Comparison of ENCODE assay signal across 6 cellular contexts in genomic region chr16:31177136-31177535, GRCh38. TPM values are rescaled to one million over a fixed set of nuclear protein-coding genes. Genes with fewer than 3 reads are reported as not detected.
DNase-seq lines count a peak whose midpoint lies in the region; ATAC-seq and TF ChIP-seq lines count a peak whose summit lies in the region.

No MANE protein-coding gene starts in this region.

- no peaks in the 10 kb centered on the region for H3K9me3 ChIP-seq in spleen

- peaks cover 33% of the 10 kb centered on the region for H3K4me1 Mint-ChIP-seq in activated T-cell treated with anti-CD3 and anti-CD28 coated beads, Interleukin-2, amount 50 U/mL, for 72 hours (ENCODE audit: low read depth)

- H3K27me3 ChIP-seq in spleen (replicated peaks in 1 of 7), result no peaks in the 10 kb centered on the region

- TF ChIP-seq CTCF in NB4 (IDR thresholded peaks at IDR 0.05; ENCODE audit: low read depth, low read length) (no peak), spleen (IDR thresholded peaks at IDR 0.05 in 8 of 11, conservative IDR thresholded peaks at IDR 0.05 in 3 of 11) (no peak)

- TF ChIP-seq POLR2A in NB4 (IDR thresholded peaks at IDR 0.05; ENCODE audit: extremely low read depth, insufficient read length) (no peak), spleen (IDR thresholded peaks at IDR 0.05) (no peak)

- peak overlapping the region in 5 of 8 donors; percentile 22 to 98 (median 93) for H3K27ac ChIP-seq in spleen

- intact Hi-C loops in spleen (cut with DNase I; ENCODE audit: low total_unique reads), result no loop called here

- ATAC-seq in activated T-cell treated with anti-CD3 and anti-CD28 coated beads, Interleukin-2, amount 50 U/mL, for 72 hours (replicated peaks in 1 of 2), result peak; percentile 5 to 31
- ATAC-seq in GM21619 (IDR thresholded peaks at IDR 0.05; ENCODE audit: unreplicated experiment), result no peak
- ATAC-seq in GM18502 (IDR thresholded peaks at IDR 0.05; ENCODE audit: poor library complexity, unreplicated experiment), result no peak

- peaks cover 0 to 4% (median 0%) of the 10 kb centered on the region in 6 donors for H3K36me3 ChIP-seq in spleen

- peak overlapping the region; percentile 29 to 60 for H3K4me3 Mint-ChIP-seq in activated T-cell treated with anti-CD3 and anti-CD28 coated beads, Interleukin-2, amount 50 U/mL, for 72 hours

- H3K9me3 Mint-ChIP-seq in activated T-cell treated with anti-CD3 and anti-CD28 coated beads, Interleukin-2, amount 50 U/mL, for 72 hours, result no peaks in the 10 kb centered on the region

- peaks cover 13 to 17% of the 10 kb centered on the region in 2 donors for H3K36me3 Mint-ChIP-seq in activated T-cell treated with anti-CD3 and anti-CD28 coated beads, Interleukin-2, amount 50 U/mL, for 72 hours (ENCODE audit: insufficient read depth in 2 of 2)

- peak overlapping the region; percentile 7 for H3K27ac Mint-ChIP-seq in activated T-cell treated with anti-CD3 and anti-CD28 coated beads, Interleukin-2, amount 50 U/mL, for 72 hours

- peaks cover 23 to 48% (median 39%) of the 10 kb centered on the region in 6 donors for H3K4me1 ChIP-seq in spleen

- peak; percentile 53 for DNase-seq in NB4 (ENCODE audit: low read depth)
- DNase-seq in activated T-cell treated with anti-CD3 and anti-CD28 coated beads, Interleukin-2, amount 50 U/mL, for 72 hours, result peak; percentile 51 to 69
- no peak for DNase-seq in spleen
- no peak for DNase-seq in NCI-H2081 treated with DMSO at 0.1 percent for 48 hours (lab: John Stamatoyannopoulos, UW)

- WGBS in spleen, 5 donors, result 12 to 26% (median 19%) methylated on average over 3 of the region's 3 CpGs

- no peak overlapping the region for H3K4me3 ChIP-seq in NB4 (ENCODE audit: low read depth, low read length)
- peak overlapping the region in 1 of 8 donors; percentile 47 for H3K4me3 ChIP-seq in spleen

- no peaks in the 10 kb centered on the region for H3K27me3 Mint-ChIP-seq in activated T-cell treated with anti-CD3 and anti-CD28 coated beads, Interleukin-2, amount 50 U/mL, for 72 hours (ENCODE audit: low read depth)

RNA-seq across cellular contexts. Expression of gene FUS, which starts 2.8 kb away (rescaled TPM):
- 100 to 1,000 TPM; 411 to 528 TPM for total RNA-seq in activated T-cell treated with anti-CD3 and anti-CD28 coated beads, Interleukin-2, amount 50 U/mL, for 72 hours
- total RNA-seq in spleen, result 100 to 1,000 TPM; 119 to 474 (median 284) TPM
- 100 to 1,000 TPM; 225 to 694 (median 516) TPM for polyA plus RNA-seq in spleen

RNA-seq across cellular contexts. Expression of gene PYCARD, which starts 25.4 kb away (rescaled TPM):
- total RNA-seq in activated T-cell treated with anti-CD3 and anti-CD28 coated beads, Interleukin-2, amount 50 U/mL, for 72 hours, result 10 to 100 TPM in 1 of 2 donors, 1 to 10 TPM in 1; 7.4 to 13.6 TPM
- 100 to 1,000 TPM in 2 of 7 donors, 10 to 100 TPM in 5; 68.0 to 135 (median 90.1) TPM for total RNA-seq in spleen
- 100 to 1,000 TPM; 109 to 117 (median 114) TPM for polyA plus RNA-seq in spleen

RNA-seq across cellular contexts. Expression of gene PRSS36, which starts 27.3 kb away (rescaled TPM):
- total RNA-seq in activated T-cell treated with anti-CD3 and anti-CD28 coated beads, Interleukin-2, amount 50 U/mL, for 72 hours, result under 1 TPM; 0.19 TPM
- total RNA-seq in spleen, result 1 to 10 TPM in 4 of 7 donors, under 1 TPM in 2, not detected in 1; 0.70 to 2.0 (median 1.3) TPM
- 1 to 10 TPM; 1.5 to 2.6 (median 2.0) TPM for polyA plus RNA-seq in spleen

RNA-seq across cellular contexts. Expression of gene TRIM72, which starts 36.8 kb away (rescaled TPM):
- under 1 TPM in 1 of 2 donors, not detected in 1; 0.05 TPM for total RNA-seq in activated T-cell treated with anti-CD3 and anti-CD28 coated beads, Interleukin-2, amount 50 U/mL, for 72 hours
- total RNA-seq in spleen, result under 1 TPM in 4 of 7 donors, not detected in 3; 0.05 to 0.26 (median 0.15) TPM
- polyA plus RNA-seq in spleen, result under 1 TPM; 0.06 to 0.15 (median 0.09) TPM

RNA-seq across cellular contexts. Expression of gene PYDC1, which starts 39.8 kb away (rescaled TPM):
- total RNA-seq in activated T-cell treated with anti-CD3 and anti-CD28 coated beads, Interleukin-2, amount 50 U/mL, for 72 hours, result not detected
- not detected for total RNA-seq in spleen
- polyA plus RNA-seq in spleen, result 1 to 10 TPM in 1 of 3 donors, under 1 TPM in 1, not detected in 1; 0.72 to 2.7 TPM

Comparison
In these comparisons a context has a peak if more than half of its experiments do, and no peak if none do; other contexts are left out.
1. DNase-seq: peak in NB4 (single experiment) and activated T-cell treated with anti-CD3 and anti-CD28 coated beads, Interleukin-2, amount 50 U/mL, for 72 hours (2 of 2); none in spleen (single experiment) and NCI-H2081 treated with DMSO at 0.1 percent for 48 hours (single experiment).
2. ATAC-seq: peak in activated T-cell treated with anti-CD3 and anti-CD28 coated beads, Interleukin-2, amount 50 U/mL, for 72 hours (2 of 2); none in GM21619 (single experiment) and GM18502 (single experiment).
3. RNA of gene PYCARD, which starts 25.4 kb away (total RNA-seq): 68.0 to 135 TPM in spleen; 7.4 to 13.6 TPM in activated T-cell treated with anti-CD3 and anti-CD28 coated beads, Interleukin-2, amount 50 U/mL, for 72 hours; every median in the first group is over 4 times any median in the second.